ENCODE assay signal across 14 cellular contexts in genomic region chr1:8443558-8444194, GRCh38.
A peak's percentile ranks its signal among the peaks of the same experiment; 100 is the strongest.
DNase-seq lines count a peak whose midpoint lies in the region; TF ChIP-seq lines count a peak whose summit lies in the region.
"Had no signal": no experiment of that assay in that cellular context is flagged by ENCODE, and none has a peak within 500 bp of the region (broad histone marks: within the 10 kb centered on the region; RNA-seq: fewer than 3 reads in every experiment).

No MANE protein-coding gene starts in this region.

- peak; percentile 36 for TF ChIP-seq CTCF in AG10803 (conservative IDR thresholded peaks at IDR 0.05; ENCODE audit: low read length)

- no peak for DNase-seq in AG10803 (ENCODE audit: low read depth)
- DNase-seq in HT1080 (ENCODE audit: low read depth), result peak; percentile 48
- DNase-seq in UCSD-AML1 (lab: John Stamatoyannopoulos, UW; ENCODE audit: unreplicated experiment), result peak; percentile 58
- peak; percentile 72 for DNase-seq in iPS-NIHi11 (ENCODE audit: low spot score)
- DNase-seq in cerebellum (ENCODE audit: low spot score), result no peak
- DNase-seq in NCI-H2196 (lab: John Stamatoyannopoulos, UW; ENCODE audit: unreplicated experiment), result no peak
- DNase-seq in activated CD4-positive, CD25-positive, alpha-beta regulatory T cell (lab: John Stamatoyannopoulos, UW), result no peak
- DNase-seq in ureter (ENCODE audit: low spot score), result no peak
- DNase-seq: activated T-cell treated with anti-CD3 and anti-CD28 coated beads, Interleukin-2, amount 50 U/mL, for 1 hour; GF-D8; KG1; Peyer's patch; spleen had no signal

- no peak overlapping the region for H3K4me3 ChIP-seq in AG10803 (ENCODE audit: low read length)
- H3K4me3 ChIP-seq: BLaER1, Peyer's patch, spleen had no signal

Comparison
In these comparisons a context has a peak if more than half of its experiments do, and no peak if none do; other contexts are left out.
1. DNase-seq: peak in HT1080 (single experiment), UCSD-AML1 (single experiment) and iPS-NIHi11 (single experiment); none in AG10803 (single experiment), cerebellum (single experiment), NCI-H2196 (single experiment), activated CD4-positive, CD25-positive, alpha-beta regulatory T cell (0 of 4) and ureter (single experiment).